ENCODE assay signal across 21 cellular contexts in genomic region chr19:18591735-18592385, GRCh38. TPM values are rescaled to one million over a fixed set of nuclear protein-coding genes. Genes with fewer than 3 reads are reported as not detected.
DNase-seq lines count a peak whose midpoint lies in the region; TF ChIP-seq lines count a peak whose summit lies in the region.
"Had no signal": no experiment of that assay in that cellular context is flagged by ENCODE, and none has a peak within 500 bp of the region (broad histone marks: within the 10 kb centered on the region; RNA-seq: fewer than 3 reads in every experiment).

No MANE protein-coding gene starts in this region.

- H3K36me3 Mint-ChIP-seq in nephron (ENCODE audit: low read depth): no peaks in the 10 kb centered on the region

- peaks cover 7 to 63% (median 22%) of the 10 kb centered on the region in 11 experiments; a peak in 15 of 22 replicates for H4K20me1 ChIP-seq in BLaER1 treated with 17β-estradiol and CSF1 and Interleukin-3, amounts not matched to agents 10 nM and 100 nM

- peaks cover 28% of the 10 kb centered on the region for H3K27me3 Mint-ChIP-seq in nephron (ENCODE audit: low read depth)

- H3K36me3 ChIP-seq in BLaER1 treated with 17β-estradiol and CSF1 and Interleukin-3, amounts not matched to agents 10 nM and 100 nM: peaks cover 8 to 22% (median 18%) of the 10 kb centered on the region in 11 experiments; a peak in 17 of 22 replicates
- peaks cover 24% of the 10 kb centered on the region for H3K36me3 ChIP-seq in adipocyte (ENCODE audit: control insufficient read depth, insufficient read depth, low read length, severe bottlenecking)
- no peaks in the 10 kb centered on the region for H3K36me3 ChIP-seq in effector memory CD4-positive, alpha-beta T cell (ENCODE audit: control insufficient read depth, insufficient read depth, low read length)
- H3K36me3 ChIP-seq: breast epithelium had no signal

- no peaks in the 10 kb centered on the region for H3K9me3 Mint-ChIP-seq in nephron

- TF ChIP-seq CTCF in HFF-Myc (IDR thresholded peaks at IDR 0.05; ENCODE audit: low read depth, low read length, missing control alignments) (no peak), nephron (IDR thresholded peaks at IDR 0.05; ENCODE audit: unreplicated experiment in 3 of 3) (no peak)

- no peak overlapping the region for H3K27ac ChIP-seq in BLaER1 treated with 17β-estradiol and CSF1 and Interleukin-3, amounts not matched to agents 10 nM and 100 nM
- H3K27ac ChIP-seq in effector memory CD4-positive, alpha-beta T cell (ENCODE audit: insufficient read depth, low read length, poor library complexity, severe bottlenecking): no peak overlapping the region
- H3K27ac ChIP-seq: esophagus muscularis mucosa, pancreas, skin epidermis had no signal

- peak overlapping the region in 7 of 11 experiments; percentile 7 to 96 (median 40); a peak in 11 of 22 replicates for H3K4me2 ChIP-seq in BLaER1 treated with 17β-estradiol and CSF1 and Interleukin-3, amounts not matched to agents 10 nM and 100 nM

- H3K9me3 ChIP-seq in BLaER1 treated with 17β-estradiol and CSF1 and Interleukin-3, amounts not matched to agents 10 nM and 100 nM (replicated peaks in 1 of 11): peaks cover 0 to 5% (median 0%) of the 10 kb centered on the region in 11 experiments; a peak in 4 of 22 replicates
- H3K9me3 ChIP-seq in adipocyte (ENCODE audit: control insufficient read depth, low read length): no peaks in the 10 kb centered on the region
- no peaks in the 10 kb centered on the region for H3K9me3 ChIP-seq in effector memory CD4-positive, alpha-beta T cell (ENCODE audit: control insufficient read depth, low read length)
- H3K9me3 ChIP-seq: breast epithelium, esophagus muscularis mucosa, pancreas had no signal

- H3K4me1 Mint-ChIP-seq in nephron: peaks cover 35% of the 10 kb centered on the region

- H3K9ac ChIP-seq in BLaER1 treated with 17β-estradiol and CSF1 and Interleukin-3, amounts not matched to agents 10 nM and 100 nM: peak overlapping the region in 4 of 11 experiments; percentile 7 to 31 (median 17); a peak in 4 of 22 replicates
- peak overlapping the region; percentile 48 for H3K9ac ChIP-seq in adipocyte (ENCODE audit: low read length)

- peak overlapping the region; percentile 47 to 61 (median 53) for H3K4me3 Mint-ChIP-seq in nephron
- H3K4me3 Mint-ChIP-seq: CD14-positive monocyte had no signal

- H3K4me3 ChIP-seq in BLaER1 treated with 17β-estradiol and CSF1 and Interleukin-3, amounts not matched to agents 10 nM and 100 nM: no peak overlapping the region
- no peak overlapping the region for H3K4me3 ChIP-seq in HFF-Myc (replicated peaks; ENCODE audit: low read depth, low read length)
- H3K4me3 ChIP-seq in adipocyte (ENCODE audit: low read length): no peak overlapping the region
- no peak overlapping the region for H3K4me3 ChIP-seq in effector memory CD4-positive, alpha-beta T cell (ENCODE audit: insufficient read depth, low read depth, low read length, poor library complexity, severe bottlenecking)
- H3K4me3 ChIP-seq: breast epithelium, esophagus muscularis mucosa, pancreas, skin epidermis had no signal

- H3K27me3 ChIP-seq in BLaER1 treated with 17β-estradiol and CSF1 and Interleukin-3, amounts not matched to agents 10 nM and 100 nM: peaks cover 12 to 29% (median 14%) of the 10 kb centered on the region in 11 experiments; a peak in 17 of 22 replicates
- no peaks in the 10 kb centered on the region for H3K27me3 ChIP-seq in adipocyte (replicated peaks; ENCODE audit: control insufficient read depth, insufficient read depth, low read length)
- H3K27me3 ChIP-seq in effector memory CD4-positive, alpha-beta T cell (replicated peaks; ENCODE audit: control insufficient read depth, insufficient read depth, low read length, poor library complexity, severe bottlenecking): no peaks in the 10 kb centered on the region
- H3K27me3 ChIP-seq: breast epithelium, esophagus muscularis mucosa, pancreas had no signal

- in situ Hi-C loops in G401 (cut with HindIII; ENCODE audit: low sequenced_read_pairs): no loop called here

- H3K27ac Mint-ChIP-seq in nephron: no peak overlapping the region

- H3K4me1 ChIP-seq in BLaER1 treated with 17β-estradiol and CSF1 and Interleukin-3, amounts not matched to agents 10 nM and 100 nM: peaks cover 49 to 87% (median 78%) of the 10 kb centered on the region in 10 experiments
- H3K4me1 ChIP-seq in adipocyte (ENCODE audit: control insufficient read depth, insufficient read depth, low read length): peaks cover 55% of the 10 kb centered on the region
- H3K4me1 ChIP-seq in effector memory CD4-positive, alpha-beta T cell (ENCODE audit: control insufficient read depth, insufficient read depth, low read length, poor library complexity, severe bottlenecking): peaks cover 27% of the 10 kb centered on the region

- DNase-seq in HFF-Myc (ENCODE audit: extremely low read depth, low read depth) (peak; percentile 86), adipocyte (ENCODE audit: low read depth) (no peak), G401 (ENCODE audit: low spot score) (no peak), mucosa of gallbladder (ENCODE audit: low spot score) (no peak), middle frontal gyrus (ENCODE audit: extremely low spot score, low spot score) (no peak)
- DNase-seq in effector memory CD4-positive, alpha-beta T cell: no peak
- DNase-seq: activated naive CD4-positive, alpha-beta T cell treated with Interleukin-2 at 50 U/mL for 16 hours; dorsolateral prefrontal cortex; hippocampal formation; IMR-90; NCI-H526 treated with DMSO at 0.1 percent for 48 hours; trophoblast cell; WERI-Rb-1 had no signal

RNA-seq across cellular contexts. Expression of gene REX1BD, which starts 3.3 kb away (rescaled TPM):
- total RNA-seq in G401 (2014; rRNA removed; shearing (Covaris generic)): 50.0 and 100 TPM in 2 replicates
- total RNA-seq in mucosa of gallbladder: 93.0 TPM

RNA-seq across cellular contexts. Expression of gene CRLF1, which starts 14.7 kb away (rescaled TPM):
- 148 and 169 TPM in 2 replicates for total RNA-seq in G401 (2014; rRNA removed; shearing (Covaris generic))
- 5.8 TPM for total RNA-seq in mucosa of gallbladder

RNA-seq across cellular contexts. Expression of gene UBA52, which starts 20.2 kb away (rescaled TPM):
- total RNA-seq in G401 (2014; rRNA removed; shearing (Covaris generic)): 833 and 855 TPM in 2 replicates
- total RNA-seq in mucosa of gallbladder: 878 TPM

RNA-seq across cellular contexts. Expression of gene TMEM59L, which starts 20.8 kb away (rescaled TPM):
- 2.5 and 4.1 TPM in 2 replicates for total RNA-seq in G401 (2014; rRNA removed; shearing (Covaris generic))
- total RNA-seq in mucosa of gallbladder: 10.9 TPM
- total RNA-seq: mononuclear cell had no signal

RNA-seq across cellular contexts. Expression of gene KXD1, which starts 34.2 kb away (rescaled TPM):
- total RNA-seq in G401 (2014; rRNA removed; shearing (Covaris generic)): 84.9 and 95.9 TPM in 2 replicates
- 70.5 TPM for total RNA-seq in mucosa of gallbladder

Comparison
In these comparisons a context has a peak if more than half of its experiments do, and no peak if none do; other contexts are left out.
1. RNA of gene CRLF1, which starts 14.7 kb away (total RNA-seq): 148 to 169 TPM in G401; 5.8 TPM in mucosa of gallbladder (single experiment); every median in the first group is over 10 times any median in the second.